Comparison of ENCODE assay signal across 27 cellular contexts in the genomic region with DNA sequence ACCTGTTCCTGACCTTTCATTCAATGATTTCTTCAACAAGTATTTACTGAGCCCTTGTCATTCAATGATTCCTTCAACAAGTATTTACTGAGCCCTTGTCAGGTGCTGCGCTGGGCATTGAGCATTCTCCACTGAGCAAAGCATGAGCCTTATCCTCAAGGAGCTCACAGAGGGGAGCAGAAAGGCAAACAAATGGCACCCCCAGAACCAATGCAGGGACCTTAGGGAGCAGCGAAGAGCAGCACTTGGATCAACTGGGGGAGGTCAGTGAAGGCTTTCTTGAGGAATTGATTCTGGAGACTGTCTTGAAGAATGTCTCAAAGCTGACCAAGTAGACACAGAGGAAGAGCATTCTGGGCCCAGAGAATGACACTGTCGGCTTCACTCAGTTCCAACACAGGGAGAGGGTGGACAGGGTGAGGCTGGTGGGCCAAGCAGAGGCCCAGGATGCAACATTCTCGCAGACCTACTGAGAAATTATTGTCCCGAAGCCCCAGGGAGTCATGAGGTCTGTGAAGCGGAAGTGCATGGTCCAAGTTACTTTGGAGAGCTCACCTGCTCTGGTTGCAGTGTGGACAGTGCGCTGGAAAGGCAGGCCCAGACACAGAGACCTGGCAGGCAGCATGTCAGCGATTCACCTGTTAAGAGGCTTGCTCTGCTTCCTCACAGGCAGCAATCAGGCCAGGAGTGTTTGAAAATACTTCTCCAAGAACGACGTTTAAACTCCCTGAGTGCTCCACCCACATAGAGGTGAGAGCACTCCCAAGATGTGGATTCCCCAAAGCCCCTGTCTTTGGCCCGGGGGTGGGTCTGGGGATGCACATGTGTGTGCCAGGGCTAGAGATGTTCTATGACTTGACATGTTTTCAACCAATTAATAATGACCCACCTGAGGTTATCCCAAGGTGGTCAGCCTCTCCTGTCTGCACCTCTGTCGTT. TPM values are rescaled to one million over a fixed set of nuclear protein-coding genes. Genes with fewer than 3 reads are reported as not detected.
DNase-seq lines count a peak whose midpoint lies in the region; ATAC-seq and TF ChIP-seq lines count a peak whose summit lies in the region.
"Had no signal": no experiment of that assay in that cellular context is flagged by ENCODE, and none has a peak within 500 bp of the region (broad histone marks: within the 10 kb centered on the region; RNA-seq: fewer than 3 reads in every experiment).

No MANE protein-coding gene starts in this region.

- H3K9me2 ChIP-seq in MM.1S (replicated peaks; ENCODE audit: insufficient read depth, low read length) = no peaks in the 10 kb centered on the region
- H3K9me2 ChIP-seq: SK-N-SH had no signal

- H3K9ac ChIP-seq in HUES48 (ENCODE audit: low read depth, low read length) (no peak overlapping the region), MM.1S (ENCODE audit: low read length) (no peak overlapping the region)
- H3K9ac ChIP-seq: SK-N-SH had no signal

- H3K27me3 ChIP-seq in HUES48 (ENCODE audit: control insufficient read depth, insufficient read depth, low read length) (peaks cover 8% of the 10 kb centered on the region), MM.1S (replicated peaks; ENCODE audit: insufficient read depth, low read length) (peaks cover 19% of the 10 kb centered on the region)

- H3F3A ChIP-seq in MM.1S (ENCODE audit: insufficient read depth, low read length) = no peaks in the 10 kb centered on the region

- H3K4me2 ChIP-seq in MM.1S (ENCODE audit: low read depth, low read length) = no peak overlapping the region
- H3K4me2 ChIP-seq: SK-N-SH had no signal

- H4K20me1 ChIP-seq in MM.1S (ENCODE audit: insufficient read depth, low read length) = no peaks in the 10 kb centered on the region

- DNase-seq in activated CD8-positive, alpha-beta memory T cell treated with anti-CD3 and anti-CD28 coated beads for 24 hours = peak; percentile 46
- no peak for DNase-seq in activated CD8-positive, alpha-beta memory T cell treated with anti-CD3 and anti-CD28 coated beads, Interleukin-2, amount 50 U/mL, for 4 hours
- DNase-seq in iPS-NIHi7 (ENCODE audit: extremely low spot score) (peak; percentile 33), ureter (ENCODE audit: low spot score) (peak; percentile 23), MM.1S (no peak), NCI-H2227 (lab: John Stamatoyannopoulos, UW; ENCODE audit: unreplicated experiment) (no peak)
- DNase-seq: ACHN; activated gamma-delta T cell; activated naive CD8-positive, alpha-beta T cell treated with anti-CD3 and anti-CD28 coated beads, Interleukin-2, amount 50 U/mL, for 24 hours; activated T-cell treated with anti-CD3 and anti-CD28 coated beads for 4 hours; effector CD8-positive, alpha-beta T cell; gastrocnemius medialis; hypothalamus; NCI-H1105 treated with DMSO at 0.1 percent for 48 hours; NCI-H2107; NCI-H526; SK-N-SH; stimulated activated CD4-positive, alpha-beta T cell treated with anti-CD3 and anti-CD28 coated beads, Interleukin-4, amount 100 ng/mL, for 4 hours; stomach; T-helper 2 cell; transverse colon had no signal

- no peak for TF ChIP-seq CTCF in MM.1S (IDR thresholded peaks at IDR 0.05; ENCODE audit: low read length)

- H3K27ac ChIP-seq in HUES48 (ENCODE audit: low read depth, low read length) (peak overlapping the region; percentile 40), MM.1S (ENCODE audit: low read length) (no peak overlapping the region)
- H3K27ac ChIP-seq: esophagus muscularis mucosa, gastrocnemius medialis, stomach, transverse colon had no signal

- no peak overlapping the region for H2AFZ ChIP-seq in MM.1S (ENCODE audit: low read length)

- H3K79me2 ChIP-seq in MM.1S (ENCODE audit: low read length) = no peaks in the 10 kb centered on the region

- H3K9me3 ChIP-seq in HUES48 (ENCODE audit: control insufficient read depth, insufficient read depth, low read length) = no peaks in the 10 kb centered on the region
- H3K9me3 ChIP-seq in MM.1S (replicated peaks; ENCODE audit: insufficient read depth, low read length) = no peaks in the 10 kb centered on the region
- H3K9me3 ChIP-seq: esophagus muscularis mucosa, gastrocnemius medialis, SK-N-SH, stomach, transverse colon had no signal

- H3K4me1 ChIP-seq in HUES48 (ENCODE audit: control insufficient read depth, insufficient read depth, low read length) = peaks cover 14% of the 10 kb centered on the region
- peaks cover 6% of the 10 kb centered on the region; the same call in 1 of the 2 replicates for H3K4me1 ChIP-seq in MM.1S (ENCODE audit: low read length)
- H3K4me1 ChIP-seq: gastrocnemius medialis had no signal

- H3K4me3 ChIP-seq in HUES48 (ENCODE audit: low read depth, low read length) (no peak overlapping the region), MM.1S (ENCODE audit: low read length) (no peak overlapping the region)
- H3K4me3 ChIP-seq: esophagus muscularis mucosa, gastrocnemius medialis, lung, stomach, transverse colon had no signal

- H3K36me3 ChIP-seq in HUES48 (ENCODE audit: control insufficient read depth, insufficient read depth, low read length) = no peaks in the 10 kb centered on the region
- H3K36me3 ChIP-seq in MM.1S (replicated peaks; ENCODE audit: insufficient read depth, low read length) = no peaks in the 10 kb centered on the region
- H3K36me3 ChIP-seq: esophagus muscularis mucosa, gastrocnemius medialis, stomach, transverse colon had no signal

- no peak for ATAC-seq in GM21526 (IDR thresholded peaks at IDR 0.05; ENCODE audit: low FRiP score, unreplicated experiment)
- ATAC-seq: activated naive CD8-positive, alpha-beta T cell treated with anti-CD3 and anti-CD28 coated beads, Interleukin-2, amount 50 U/mL, for 24 hours; gastrocnemius medialis had no signal

RNA-seq across cellular contexts. Expression of a gene that starts 3.2 kb away (rescaled TPM):
- 0.23 TPM for total RNA-seq in ureter
- total RNA-seq: chondrocyte, renal cortical epithelial cell, transverse colon had no signal

RNA-seq across cellular contexts. Expression of a gene that starts 44.7 kb away (rescaled TPM):
- 21.0 TPM for total RNA-seq in ureter

RNA-seq across cellular contexts. Expression of a gene that starts 45.6 kb away (rescaled TPM):
- total RNA-seq in ureter = not detected
- total RNA-seq: chondrocyte, esophagus muscularis mucosa, gastrocnemius medialis, renal cortical epithelial cell, stomach, transverse colon had no signal

Comparison
In these comparisons a context has a peak if more than half of its experiments do, and no peak if none do; other contexts are left out.
1. DNase-seq: peak in activated CD8-positive, alpha-beta memory T cell treated with anti-CD3 and anti-CD28 coated beads for 24 hours (single experiment), iPS-NIHi7 (single experiment) and ureter (single experiment); none in activated CD8-positive, alpha-beta memory T cell treated with anti-CD3 and anti-CD28 coated beads, Interleukin-2, amount 50 U/mL, for 4 hours (single experiment), MM.1S (single experiment) and NCI-H2227 (single experiment).